In the genomic region with DNA sequence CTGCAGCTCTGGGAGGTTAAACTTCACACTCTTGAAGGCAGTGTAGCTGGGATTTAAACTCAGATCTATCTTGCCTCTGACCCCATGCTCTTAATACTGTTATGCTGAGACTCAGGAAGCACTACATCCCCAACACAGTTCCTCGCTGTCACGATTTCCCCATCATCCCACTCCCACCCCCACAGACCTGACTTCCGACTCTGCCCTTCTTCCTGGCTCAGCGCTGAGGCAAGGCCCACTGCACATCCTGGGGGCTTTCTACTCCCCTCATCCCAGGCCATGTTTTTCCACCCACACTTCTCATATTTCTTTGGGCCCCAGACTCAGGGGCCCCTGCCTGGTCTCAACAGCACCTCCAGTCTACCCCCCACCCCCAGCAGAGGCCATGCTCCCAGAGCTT, we compare ENCODE assay signal across 19 cellular contexts. TPM values are rescaled to one million over a fixed set of nuclear protein-coding genes. Genes with fewer than 3 reads are reported as not detected.
A peak's percentile ranks its signal among the peaks of the same experiment; 100 is the strongest.
DNase-seq lines count a peak whose midpoint lies in the region; ATAC-seq and TF ChIP-seq lines count a peak whose summit lies in the region.
"Had no signal": no experiment of that assay in that cellular context is flagged by ENCODE, and none has a peak within 500 bp of the region (broad histone marks: within the 10 kb centered on the region; RNA-seq: fewer than 3 reads in every experiment).

No MANE protein-coding gene starts in this region.

- no peak for TF ChIP-seq POLR2A in esophagus muscularis mucosa (IDR thresholded peaks at IDR 0.05; ENCODE audit: low read depth)

- WGBS in esophagus muscularis mucosa: 64% methylated on average over 4 of the region's 4 CpGs
- WGBS in psoas muscle, 3 donors: 70 to 78% (median 74%) methylated on average over 4 of the region's 4 CpGs

- H3K27me3 ChIP-seq in esophagus muscularis mucosa (no peaks in the 10 kb centered on the region), psoas muscle (ENCODE audit: insufficient read depth in 3 of 3, low read length in 2 of 3) (no peaks in the 10 kb centered on the region)
- H3K27me3 ChIP-seq: SJSA1 had no signal

- H3K4me3 ChIP-seq in LNCaP clone FGC (ENCODE audit: low read depth, low read length): peak overlapping the region; percentile 29
- no peak overlapping the region for H3K4me3 ChIP-seq in esophagus muscularis mucosa
- H3K4me3 ChIP-seq in psoas muscle: no peak overlapping the region
- H3K4me3 ChIP-seq: GM23248, lung, SJSA1 had no signal

- TF ChIP-seq CTCF in C4-2B (conservative IDR thresholded peaks at IDR 0.05) (no peak), LNCaP clone FGC (IDR thresholded peaks at IDR 0.05; ENCODE audit: control insufficient read depth, extremely low read depth, insufficient read depth) (no peak), esophagus muscularis mucosa (IDR thresholded peaks at IDR 0.05) (no peak), psoas muscle (IDR thresholded peaks at IDR 0.05) (no peak)

- H3K36me3 ChIP-seq in esophagus muscularis mucosa (peaks cover 38 to 91% (median 61%) of the 10 kb centered on the region in 4 donors), psoas muscle (ENCODE audit: insufficient read depth in 1 of 2, low read depth in 1 of 2) (peaks cover 3 to 81% of the 10 kb centered on the region in 2 donors)

- H3K4me1 ChIP-seq in esophagus muscularis mucosa (peaks cover 9 to 37% (median 32%) of the 10 kb centered on the region in 4 donors), psoas muscle (peaks cover 8% of the 10 kb centered on the region)
- H3K4me1 ChIP-seq: SJSA1 had no signal

- no peak for TF ChIP-seq EP300 in esophagus muscularis mucosa (IDR thresholded peaks at IDR 0.05)

- H3K27ac ChIP-seq in C4-2B (peak overlapping the region; percentile 80), esophagus muscularis mucosa (replicated peaks in 1 of 4) (peak overlapping the region; percentile 61 to 78 (median 70)), psoas muscle (peak overlapping the region; percentile 75), substantia nigra (ENCODE audit: low read depth, low read length, poor library complexity, severe bottlenecking) (no peak overlapping the region)
- H3K27ac ChIP-seq: GM23248, SJSA1 had no signal

- H3K9me3 ChIP-seq in esophagus muscularis mucosa: no peaks in the 10 kb centered on the region
- no peaks in the 10 kb centered on the region for H3K9me3 ChIP-seq in psoas muscle
- H3K9me3 ChIP-seq: SJSA1 had no signal

- DNase-seq in LNCaP clone FGC (ENCODE audit: low read depth) (no peak), esophagus muscularis mucosa (ENCODE audit: extremely low spot score) (no peak), psoas muscle (no peak), substantia nigra (lab: John Stamatoyannopoulos, UW) (no peak), DMS153 treated with DMSO at 0.1 percent for 48 hours (lab: John Stamatoyannopoulos, UW; ENCODE audit: unreplicated experiment) (no peak), kidney tubule cell (ENCODE audit: low spot score) (no peak)
- DNase-seq: activated CD4-positive, alpha-beta T cell treated with anti-CD3 and anti-CD28 coated beads, Interleukin-2, amount 10 ng/mL, durations not matched to agents 7 days and 5 days; activated T-cell treated with anti-CD3 and anti-CD28 coated beads, Interleukin-2, amount 50 U/mL, for 1 hour; central memory CD4-positive, alpha-beta T cell; GDM1; GM23248; NCI-H446 treated with DMSO at 0.1 percent for 48 hours; stimulated activated CD4-positive, alpha-beta T cell treated with anti-CD3 and anti-CD28 coated beads, Interleukin-15, amount 100 ng/mL, for 24 hours; T1000 had no signal

- ATAC-seq in psoas muscle (peak in 1 of 4 donors; percentile 4), HG03280 (IDR thresholded peaks at IDR 0.05; ENCODE audit: unreplicated experiment) (no peak)
- ATAC-seq: naive thymus-derived CD8-positive, alpha-beta T cell had no signal

- intact Hi-C loops in esophagus muscularis mucosa (cut with DNase I): no loop called here
- intact Hi-C loops in psoas muscle (cut with DNase I): no loop called here

RNA-seq across cellular contexts. Expression of a gene that starts 7.6 kb away (rescaled TPM):
- 10 to 100 TPM; 26.8 to 38.3 (median 31.1) TPM for total RNA-seq in esophagus muscularis mucosa
- 10 to 100 TPM in 3 of 4 donors, 1 to 10 TPM in 1; 9.4 to 14.5 (median 12.0) TPM for total RNA-seq in psoas muscle
- polyA plus RNA-seq in psoas muscle: 1 to 10 TPM; 4.5 to 8.6 (median 7.8) TPM

RNA-seq across cellular contexts. Expression of a gene that starts 33.6 kb away (rescaled TPM):
- total RNA-seq in esophagus muscularis mucosa (100 to 1,000 TPM in 3 of 4 donors, 10 to 100 TPM in 1; 66.4 to 123 (median 107) TPM), psoas muscle (10 to 100 TPM; 57.0 to 65.1 (median 58.7) TPM)
- polyA plus RNA-seq in psoas muscle: 10 to 100 TPM; 40.5 to 68.3 (median 54.4) TPM

RNA-seq across cellular contexts. Expression of a gene that starts 37.2 kb away (rescaled TPM):
- total RNA-seq in esophagus muscularis mucosa: 10 to 100 TPM; 14.9 to 32.0 (median 25.6) TPM
- total RNA-seq in psoas muscle: 10 to 100 TPM; 19.9 to 30.9 (median 21.9) TPM
- polyA plus RNA-seq in psoas muscle: 10 to 100 TPM; 66.9 to 98.7 (median 94.3) TPM

RNA-seq across cellular contexts. Expression of a gene that starts 55.3 kb away (rescaled TPM):
- 100 to 1,000 TPM in 3 of 4 donors, 10 to 100 TPM in 1; 96.4 to 201 (median 159) TPM for total RNA-seq in esophagus muscularis mucosa
- 10 to 100 TPM; 34.2 to 60.3 (median 50.8) TPM for total RNA-seq in psoas muscle
- 10 to 100 TPM; 15.8 to 58.5 (median 34.4) TPM for polyA plus RNA-seq in psoas muscle
